30 cellular contexts compared by ENCODE assay signal in genomic region chr4:66465111-66465510, GRCh38.
DNase-seq lines count a peak whose midpoint lies in the region; ATAC-seq and TF ChIP-seq lines count a peak whose summit lies in the region.
"Had no signal": no experiment of that assay in that cellular context is flagged by ENCODE, and none has a peak within 500 bp of the region (broad histone marks: within the 10 kb centered on the region; RNA-seq: fewer than 3 reads in every experiment).

No MANE protein-coding gene starts in this region.

- dilution Hi-C loops in mammary epithelial cell (cut with HindIII; ENCODE audit: low sequenced_read_pairs): no loop called here

- H3K9me3 ChIP-seq in mammary epithelial cell (replicated peaks; ENCODE audit: insufficient read depth, low read length): no peaks in the 10 kb centered on the region
- H3K9me3 ChIP-seq: HAP-1, SJSA1, testis had no signal

- H3K4me2 ChIP-seq in mammary epithelial cell (ENCODE audit: insufficient read depth, low read depth, low read length): no peak overlapping the region

- intact Hi-C loops in mammary epithelial cell (cut with micrococcal nuclease): no loop called here
- intact Hi-C loops in MCF 10A (cut with micrococcal nuclease): no loop called here

- POLR2A ChIA-PET in MCF 10A (lab: Yijun Ruan, JAX): no interaction called here

- CTCF ChIA-PET in mammary epithelial cell (lab: Charles Lee; ENCODE audit: low non-redundant PET) (no interaction called here), MCF 10A (lab: Yijun Ruan, JAX) (no interaction called here)

- in situ Hi-C loops in mammary epithelial cell (cut with MboI; ENCODE audit: low sequenced_read_pairs in 2 of 2): no loop called here

- no peak overlapping the region for H3K4me3 Mint-ChIP-seq in MCF 10A (ENCODE audit: unreplicated experiment)
- H3K4me3 Mint-ChIP-seq: activated naive CD4-positive, alpha-beta T cell treated with anti-CD3 and anti-CD28 coated beads for 36 hours; CD4-positive, CD25-positive, alpha-beta regulatory T cell; dendritic cell treated with granulocyte-macrophage colony-stimulating factor and Interleukin-4, amounts not matched to agents 40 ng/mL and 50 ng/mL, for 4 days; mesothelial cell of epicardium; naive thymus-derived CD8-positive, alpha-beta T cell had no signal

- H3K27me3 ChIP-seq in mammary epithelial cell (ENCODE audit: insufficient read depth, low read length): no peaks in the 10 kb centered on the region
- H3K27me3 ChIP-seq: Peyer's patch, SJSA1, testis had no signal

- no peak overlapping the region for H3K9ac ChIP-seq in mammary epithelial cell (ENCODE audit: insufficient read depth, low read length)

- H3K79me2 ChIP-seq in mammary epithelial cell (ENCODE audit: insufficient read depth, low read length): no peaks in the 10 kb centered on the region

- no peak overlapping the region for H3K4me3 ChIP-seq in mammary epithelial cell (replicated peaks in 1 of 3; ENCODE audit: insufficient read depth in 1 of 3, low read depth in 2 of 3, low read length in 3 of 3)
- no peak overlapping the region for H3K4me3 ChIP-seq in fibroblast of the aortic adventitia (ENCODE audit: low read depth, low read length)
- H3K4me3 ChIP-seq: HAP-1, Peyer's patch, SJSA1, testis had no signal

- H3K36me3 Mint-ChIP-seq in MCF 10A (ENCODE audit: insufficient read depth, unreplicated experiment): no peaks in the 10 kb centered on the region
- H3K36me3 Mint-ChIP-seq: CD4-positive, CD25-positive, alpha-beta regulatory T cell; mesothelial cell of epicardium; naive thymus-derived CD8-positive, alpha-beta T cell had no signal

- no peak overlapping the region for H3K27ac ChIP-seq in mammary epithelial cell (ENCODE audit: insufficient read depth, low read depth, low read length)
- H3K27ac ChIP-seq: 22Rv1, Peyer's patch, SJSA1, testis had no signal

- no peak for TF ChIP-seq CTCF in mammary epithelial cell (conservative IDR thresholded peaks at IDR 0.05 in 1 of 2, IDR thresholded peaks at IDR 0.05 in 1 of 2; ENCODE audit: extremely low read depth in 1 of 2, insufficient read depth in 1 of 2, low read depth in 1 of 2, low read length in 2 of 2)
- no peak for TF ChIP-seq CTCF in MCF 10A (IDR thresholded peaks at IDR 0.05; ENCODE audit: unreplicated experiment)
- TF ChIP-seq CTCF in fibroblast of the aortic adventitia (IDR thresholded peaks at IDR 0.05; ENCODE audit: insufficient read depth, low read length): no peak

- no peak overlapping the region for H3K27ac Mint-ChIP-seq in MCF 10A (ENCODE audit: low read depth, unreplicated experiment)
- H3K27ac Mint-ChIP-seq: activated naive CD4-positive, alpha-beta T cell treated with anti-CD3 and anti-CD28 coated beads for 36 hours; CD4-positive, CD25-positive, alpha-beta regulatory T cell; dendritic cell treated with granulocyte-macrophage colony-stimulating factor and Interleukin-4, amounts not matched to agents 40 ng/mL and 50 ng/mL, for 4 days; mesothelial cell of epicardium; naive thymus-derived CD8-positive, alpha-beta T cell had no signal

- no peak overlapping the region for H2AFZ ChIP-seq in mammary epithelial cell (ENCODE audit: low read depth, low read length)

- H3K4me1 ChIP-seq in mammary epithelial cell (ENCODE audit: insufficient read depth, low read length): no peaks in the 10 kb centered on the region
- H3K4me1 ChIP-seq: HAP-1, Peyer's patch, SJSA1, testis had no signal

- no peaks in the 10 kb centered on the region for H3K27me3 Mint-ChIP-seq in MCF 10A (ENCODE audit: insufficient read depth, unreplicated experiment)
- H3K27me3 Mint-ChIP-seq: CD4-positive, CD25-positive, alpha-beta regulatory T cell; dendritic cell treated with granulocyte-macrophage colony-stimulating factor and Interleukin-4, amounts not matched to agents 40 ng/mL and 50 ng/mL, for 4 days; naive thymus-derived CD8-positive, alpha-beta T cell had no signal

- peaks cover 6% of the 10 kb centered on the region for H3K4me1 Mint-ChIP-seq in MCF 10A (ENCODE audit: insufficient read depth, unreplicated experiment)
- H3K4me1 Mint-ChIP-seq: CD4-positive, CD25-positive, alpha-beta regulatory T cell; naive thymus-derived CD8-positive, alpha-beta T cell had no signal

- BruUV-seq in mammary epithelial cell (replicated peaks; lab: Mats Ljungman, UMichigan) (no TSS peak), MCF 10A (replicated peaks; lab: Mats Ljungman, UMichigan) (no TSS peak)

- no peaks in the 10 kb centered on the region for H3K36me3 ChIP-seq in mammary epithelial cell (ENCODE audit: insufficient read depth, low read length)
- H3K36me3 ChIP-seq: HAP-1, Peyer's patch, SJSA1 had no signal

- ATAC-seq in GM21423 (IDR thresholded peaks at IDR 0.05; ENCODE audit: unreplicated experiment): no peak
- no peak for ATAC-seq in GM18909 (IDR thresholded peaks at IDR 0.05; ENCODE audit: poor library complexity, unreplicated experiment)
- no peak for ATAC-seq in HG02623 (IDR thresholded peaks at IDR 0.05; ENCODE audit: unreplicated experiment)
- ATAC-seq in HG02763 (IDR thresholded peaks at IDR 0.05; ENCODE audit: unreplicated experiment): no peak
- ATAC-seq: HepG2; left ventricle myocardium superior; naive thymus-derived CD8-positive, alpha-beta T cell had no signal

- DNase-seq in mammary epithelial cell (peak; percentile 0), MCF 10A (ENCODE audit: unreplicated experiment) (no peak), amniotic epithelial cell (ENCODE audit: low read depth) (peak; percentile 8), fibroblast of the aortic adventitia (ENCODE audit: low read depth) (peak; percentile 66)
- DNase-seq: activated CD4-positive, alpha-beta T cell treated with anti-CD3 and anti-CD28 coated beads, Interleukin-2, amount 50 U/mL, for 48 hours; activated naive CD4-positive, alpha-beta T cell treated with anti-CD3 and anti-CD28 coated beads for 36 hours; anterior cingulate cortex; CD4-positive, CD25-positive, alpha-beta regulatory T cell; central memory CD4-positive, alpha-beta T cell; Kasumi-1; left ventricle myocardium superior; naive thymus-derived CD8-positive, alpha-beta T cell; NCI-H1048; NCI-H187; NCI-H526 treated with DMSO at 0.1 percent for 48 hours; nucleus accumbens; Peyer's patch; stimulated activated naive CD4-positive, alpha-beta T cell treated with Interleukin-2 at 50 U/mL for 16 hours; T-helper 1 cell; testis had no signal

- 88% methylated on average over 4 of the region's 4 CpGs for WGBS in mammary epithelial cell (ENCODE audit: low coverage, missing lambda C conversion rate)

- no peaks in the 10 kb centered on the region for H4K20me1 ChIP-seq in mammary epithelial cell (ENCODE audit: insufficient read depth, low read length)

- peaks cover 21% of the 10 kb centered on the region for H3K9me3 Mint-ChIP-seq in MCF 10A (ENCODE audit: unreplicated experiment)
- H3K9me3 Mint-ChIP-seq: activated naive CD4-positive, alpha-beta T cell treated with anti-CD3 and anti-CD28 coated beads for 36 hours had no signal
